Comparison of ENCODE assay signal across 23 cellular contexts in genomic region chr9:94648191-94648590, GRCh38. TPM values are rescaled to one million over a fixed set of nuclear protein-coding genes. Genes with fewer than 3 reads are reported as not detected.
"Had no signal": no experiment of that assay in that cellular context is flagged by ENCODE, and none has a peak within 500 bp of the region (broad histone marks: within the 10 kb centered on the region; RNA-seq: fewer than 3 reads in every experiment).

No MANE protein-coding gene starts in this region.

- H3K27me3 Mint-ChIP-seq: activated B cell treated with CpG ODN at 0.5 μM for 24 hours; activated naive CD8-positive, alpha-beta T cell had no signal

- H3K4me3 Mint-ChIP-seq: activated B cell treated with CpG ODN at 0.5 μM for 24 hours; activated CD4-positive, alpha-beta memory T cell treated with anti-CD3 and anti-CD28 coated beads for 36 hours; activated naive CD8-positive, alpha-beta T cell; activated T-helper 1 cell treated with anti-CD3 and anti-CD28 coated beads, Interleukin-12 subunit alpha, Interleukin-12 subunit beta, Interleukin-2, Interleukin-4 antibody, amounts not matched to agents 30 ng/mL and 10 ng/mL and 1 ng/mL, durations not matched to agents 14 hours and 24 hours and 36 hours; memory B cell; naive thymus-derived CD4-positive, alpha-beta T cell; neural progenitor cell; T-cell had no signal

- H3K27me3 ChIP-seq: gastrocnemius medialis, heart left ventricle, pancreas, right lobe of liver, stomach had no signal

- H3K9me3 ChIP-seq: gastrocnemius medialis, heart left ventricle, left ventricle myocardium inferior, mucosa of descending colon, pancreas, right lobe of liver, stomach had no signal

- H3K4me1 Mint-ChIP-seq: activated B cell treated with CpG ODN at 0.5 μM for 24 hours, memory B cell, T-cell had no signal

- DNase-seq: activated B cell treated with CpG ODN at 0.5 μM for 24 hours; activated CD4-positive, alpha-beta memory T cell treated with anti-CD3 and anti-CD28 coated beads for 36 hours; activated CD4-positive, alpha-beta T cell treated with anti-CD3 and anti-CD28 coated beads for 4 hours; activated T-cell treated with anti-CD3 and anti-CD28 coated beads for 4 hours; gastrocnemius medialis; heart left ventricle; kidney glomerular epithelial cell; left ventricle myocardium inferior; mucosa of descending colon; naive thymus-derived CD4-positive, alpha-beta T cell; pancreas; small intestine; stimulated activated CD4-positive, alpha-beta T cell treated with anti-CD3 and anti-CD28 coated beads, Interleukin-4, amount 100 ng/mL, for 1 hour; stomach; T-cell had no signal

- H3K9me3 Mint-ChIP-seq: activated B cell treated with CpG ODN at 0.5 μM for 24 hours; activated CD4-positive, alpha-beta memory T cell treated with anti-CD3 and anti-CD28 coated beads for 36 hours; activated T-helper 1 cell treated with anti-CD3 and anti-CD28 coated beads, Interleukin-12 subunit alpha, Interleukin-12 subunit beta, Interleukin-2, Interleukin-4 antibody, amounts not matched to agents 30 ng/mL and 10 ng/mL and 1 ng/mL, durations not matched to agents 14 hours and 24 hours and 36 hours; memory B cell; neural progenitor cell; T-cell had no signal

- H3K4me3 ChIP-seq: gastrocnemius medialis, heart left ventricle, left ventricle myocardium inferior, mucosa of descending colon, neural progenitor cell, pancreas, right lobe of liver, stomach had no signal

- H3K36me3 Mint-ChIP-seq: activated CD4-positive, alpha-beta memory T cell treated with anti-CD3 and anti-CD28 coated beads for 36 hours; activated naive CD8-positive, alpha-beta T cell; memory B cell; naive thymus-derived CD4-positive, alpha-beta T cell; neural progenitor cell; T-cell had no signal

- ATAC-seq: gastrocnemius medialis, heart left ventricle, mucosa of descending colon, right lobe of liver, T-cell had no signal

- H3K36me3 ChIP-seq: gastrocnemius medialis, heart left ventricle, left ventricle myocardium inferior, neural progenitor cell, pancreas, right lobe of liver, stomach had no signal

- H3K27ac Mint-ChIP-seq: activated B cell treated with CpG ODN at 0.5 μM for 24 hours; activated CD4-positive, alpha-beta memory T cell treated with anti-CD3 and anti-CD28 coated beads for 36 hours; activated naive CD8-positive, alpha-beta T cell; activated T-helper 1 cell treated with anti-CD3 and anti-CD28 coated beads, Interleukin-12 subunit alpha, Interleukin-12 subunit beta, Interleukin-2, Interleukin-4 antibody, amounts not matched to agents 30 ng/mL and 10 ng/mL and 1 ng/mL, durations not matched to agents 14 hours and 24 hours and 36 hours; memory B cell; neural progenitor cell; T-cell had no signal

- H3K4me1 ChIP-seq: gastrocnemius medialis, pancreas, right lobe of liver had no signal

- H3K27ac ChIP-seq: gastrocnemius medialis, left ventricle myocardium inferior, neural progenitor cell, pancreas, right lobe of liver had no signal

RNA-seq across cellular contexts. Expression of gene FBP1, which starts 8.9 kb away (rescaled TPM):
- total RNA-seq: activated T-helper 1 cell treated with anti-CD3 and anti-CD28 coated beads, Interleukin-12 subunit alpha, Interleukin-12 subunit beta, Interleukin-2, Interleukin-4 antibody, amounts not matched to agents 30 ng/mL and 10 ng/mL and 1 ng/mL, durations not matched to agents 14 hours and 24 hours and 36 hours; cerebellum; temporal lobe had no signal

RNA-seq across cellular contexts. Expression of gene FBP2, which starts 54.6 kb away (rescaled TPM):
- total RNA-seq: activated B cell treated with CpG ODN at 0.5 μM for 24 hours; activated CD4-positive, alpha-beta memory T cell treated with anti-CD3 and anti-CD28 coated beads for 36 hours; activated T-helper 1 cell treated with anti-CD3 and anti-CD28 coated beads, Interleukin-12 subunit alpha, Interleukin-12 subunit beta, Interleukin-2, Interleukin-4 antibody, amounts not matched to agents 30 ng/mL and 10 ng/mL and 1 ng/mL, durations not matched to agents 14 hours and 24 hours and 36 hours; cerebellum; dermis microvascular lymphatic vessel endothelial cell; heart left ventricle; mucosa of descending colon; naive thymus-derived CD4-positive, alpha-beta T cell; right lobe of liver; T-cell; temporal lobe had no signal
